2 cellular contexts compared by ENCODE assay signal in genomic region chr18:7778181-7778580, GRCh38.
TF ChIP-seq lines count a peak whose summit lies in the region.

No MANE protein-coding gene starts in this region.

TF ChIP-seq in A549, 52 proteins besides CTCF, POLR2A, EP300 and RAD21:
- no peak for TF ChIP-seq NPAS2 (CRISPR knock-in tag; IDR thresholded peaks at IDR 0.05; ENCODE audit: borderline replicate concordance)
- TF ChIP-seq ATOH8 (CRISPR knock-in tag; IDR thresholded peaks at IDR 0.05; ENCODE audit: low read depth) = no peak
- no peak for TF ChIP-seq FOSL2 (IDR thresholded peaks at IDR 0.05)
- TF ChIP-seq FOSL2 (CRISPR knock-in tag; IDR thresholded peaks at IDR 0.05) = peak; percentile 15; the same call in 1 of the 2 replicates
- TF ChIP-seq EHF (CRISPR knock-in tag; IDR thresholded peaks at IDR 0.05) = no peak

TF ChIP-seq in IMR-90, 13 proteins besides CTCF, POLR2A, EP300 and RAD21:
- no peak for TF ChIP-seq RFX5 (IDR thresholded peaks at IDR 0.05; ENCODE audit: low read depth, low read length)
- TF ChIP-seq FOS (IDR thresholded peaks at IDR 0.05; ENCODE audit: low read depth, low read length) = peak; percentile 9; the same call in 1 of the 2 replicates
TF ChIP-seq in IMR-90: peak in this region for 1.
